In genomic region chr10:113316506-113316905, GRCh38 we compare ENCODE assay signal across 23 cellular contexts.
"Had no signal": no experiment of that assay in that cellular context is flagged by ENCODE, and none has a peak within 500 bp of the region (broad histone marks: within the 10 kb centered on the region; RNA-seq: fewer than 3 reads in every experiment).

No MANE protein-coding gene starts in this region.

- H3K9me3 ChIP-seq: neutrophil, pancreas, psoas muscle, stomach, suprapubic skin, tibial nerve had no signal

- H3K4me3 ChIP-seq: hepatocyte, left ventricle myocardium inferior, pancreas, psoas muscle, skin epidermis, stomach, suprapubic skin, tibial nerve had no signal

- H3K4me1 ChIP-seq: left ventricle myocardium inferior, pancreas, psoas muscle, stomach, suprapubic skin, tibial nerve had no signal

- H3K27me3 ChIP-seq: hepatocyte, neutrophil, pancreas, stomach, tibial nerve had no signal

- DNase-seq: activated CD4-positive, alpha-beta memory T cell treated with anti-CD3 and anti-CD28 coated beads for 36 hours; activated CD4-positive, alpha-beta T cell treated with anti-CD3 and anti-CD28 coated beads for 4 hours; activated CD4-positive, CD25-positive, alpha-beta regulatory T cell; activated effector memory CD4-positive, alpha-beta T cell treated with Interleukin-2 at 50 U/mL for 16 hours; activated naive CD4-positive, alpha-beta T cell treated with anti-CD3 and anti-CD28 coated beads for 36 hours; activated naive CD8-positive, alpha-beta T cell treated with anti-CD3 and anti-CD28 coated beads, Interleukin-2, amount 10 ng/mL, durations not matched to agents 7 days and 5 days; activated T-cell treated with anti-CD3 and anti-CD28 coated beads, Interleukin-2, amount 50 U/mL, for 72 hours; amniotic stem cell; cerebellar nuclear complex; glutamatergic neuron; left ventricle myocardium inferior; naive thymus-derived CD8-positive, alpha-beta T cell; pancreas; psoas muscle; right cardiac atrium; stimulated activated CD4-positive, alpha-beta T cell treated with anti-CD3 and anti-CD28 coated beads, Interleukin-2, amount 100 ng/mL, for 24 hours; stomach; T-helper 1 cell had no signal

- H3K36me3 ChIP-seq: left ventricle myocardium inferior, neutrophil, pancreas, stomach, suprapubic skin, tibial nerve had no signal
